ENCODE assay signal across 15 cellular contexts in genomic region chr2:69186614-69187013, GRCh38.
"Had no signal": no experiment of that assay in that cellular context is flagged by ENCODE, and none has a peak within 500 bp of the region (broad histone marks: within the 10 kb centered on the region; RNA-seq: fewer than 3 reads in every experiment).

No MANE protein-coding gene starts in this region.

- H3K4me1 ChIP-seq: psoas muscle had no signal

- H3K27ac ChIP-seq: cardiac muscle cell, foreskin keratinocyte, psoas muscle, tibial nerve had no signal

- DNase-seq: cerebellar nuclear complex; effector CD4-positive, alpha-beta T cell; endodermal cell; erythroblast; naive B cell; psoas muscle; small intestine; stimulated activated CD4-positive, alpha-beta T cell treated with anti-CD3 and anti-CD28 coated beads, Interleukin-4, amount 100 ng/mL, for 1 hour; stimulated activated CD8-positive, alpha-beta memory T cell treated with anti-CD3 and anti-CD28 coated beads, Interleukin-4, amount 100 ng/mL, for 48 hours; stimulated activated naive CD8-positive, alpha-beta T cell treated with anti-CD3 and anti-CD28 coated beads, Interleukin-15, Interleukin-2, amounts not matched to agents 100 U/mL and 50 U/mL, for 24 hours had no signal

- ATAC-seq: psoas muscle; sciatic nerve; stimulated activated effector memory CD8-positive, alpha-beta T cell treated with anti-CD3 and anti-CD28 coated beads, Interleukin-12 subunit alpha, Interleukin-12 subunit beta, amount 100 ng/mL, for 72 hours; stimulated activated naive CD8-positive, alpha-beta T cell treated with anti-CD3 and anti-CD28 coated beads, Interleukin-15, Interleukin-2, amounts not matched to agents 100 U/mL and 50 U/mL, for 24 hours had no signal

- H3K9me3 ChIP-seq: psoas muscle, tibial nerve had no signal

- H3K4me3 ChIP-seq: cardiac muscle cell, psoas muscle, tibial nerve had no signal

- H3K27me3 ChIP-seq: cardiac muscle cell, foreskin keratinocyte, tibial nerve had no signal
